ENCODE assay signal across 18 cellular contexts in the genomic region with DNA sequence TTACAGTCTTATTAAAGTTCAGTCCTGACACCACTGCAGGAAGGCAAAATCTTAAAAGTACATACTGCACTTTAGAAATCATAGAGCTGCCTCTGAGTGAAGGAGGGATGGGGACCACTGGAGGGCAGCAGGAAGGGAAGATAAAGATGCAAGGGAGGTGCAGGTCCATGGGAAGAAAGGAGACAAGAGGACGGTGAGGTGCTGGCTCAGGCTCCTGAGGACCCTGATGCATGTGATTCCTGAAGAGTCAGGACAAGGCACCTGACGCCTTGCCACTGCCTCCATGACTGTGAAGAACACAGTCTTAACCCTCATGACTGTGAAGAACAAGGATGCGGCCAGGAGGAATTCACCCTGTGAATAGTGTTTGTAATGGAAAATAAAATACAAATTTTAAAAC.
"Had no signal": no experiment of that assay in that cellular context is flagged by ENCODE, and none has a peak within 500 bp of the region (broad histone marks: within the 10 kb centered on the region; RNA-seq: fewer than 3 reads in every experiment).

No MANE protein-coding gene starts in this region.

- H3K4me3 Mint-ChIP-seq: activated naive CD4-positive, alpha-beta T cell treated with anti-CD3 and anti-CD28 coated beads, Interleukin-2, amount 10 ng/mL, durations not matched to agents 7 days and 5 days; brain; effector memory CD8-positive, alpha-beta T cell; immature natural killer cell; naive B cell; T-cell; type B pancreatic cell had no signal

- H3K27ac Mint-ChIP-seq: activated naive CD4-positive, alpha-beta T cell treated with anti-CD3 and anti-CD28 coated beads, Interleukin-2, amount 10 ng/mL, durations not matched to agents 7 days and 5 days; activated T-helper 2 cell treated with anti-CD3 and anti-CD28 coated beads, Interferon-gamma antibody, Interleukin-2, Interleukin-4, amounts not matched to agents 10 μg/mL and 5 μg/mL and 100 μg/mL, durations not matched to agents 14 hours and 24 hours and 36 hours; immature natural killer cell; progenitor cell of endocrine pancreas; type B pancreatic cell had no signal

- H3K27ac ChIP-seq: lower lobe of right lung, suprapubic skin had no signal

- H3K27me3 Mint-ChIP-seq: brain had no signal

- H3K4me1 Mint-ChIP-seq: immature natural killer cell, naive B cell had no signal

- H3K4me3 ChIP-seq: lower lobe of right lung, sigmoid colon, suprapubic skin had no signal

- H3K36me3 Mint-ChIP-seq: activated naive CD4-positive, alpha-beta T cell treated with anti-CD3 and anti-CD28 coated beads, Interleukin-2, amount 10 ng/mL, durations not matched to agents 7 days and 5 days; brain; immature natural killer cell; T-cell; type B pancreatic cell had no signal

- DNase-seq: activated CD4-positive, alpha-beta T cell treated with anti-CD3 and anti-CD28 coated beads, Interleukin-2, amount 50 U/mL, for 1 hour; activated naive CD4-positive, alpha-beta T cell treated with anti-CD3 and anti-CD28 coated beads, Interleukin-2, amount 10 ng/mL, durations not matched to agents 7 days and 5 days; activated T-cell treated with anti-CD3 and anti-CD28 coated beads for 4 hours; effector memory CD8-positive, alpha-beta T cell; hypothalamus; immature natural killer cell; left cardiac atrium; lower lobe of right lung; midbrain; naive B cell; sigmoid colon; stimulated activated naive CD4-positive, alpha-beta T cell treated with Interleukin-2 at 50 U/mL for 16 hours; T-cell had no signal

- ATAC-seq: effector memory CD8-positive, alpha-beta T cell; lower lobe of right lung had no signal

- H3K9me3 Mint-ChIP-seq: activated naive CD4-positive, alpha-beta T cell treated with anti-CD3 and anti-CD28 coated beads, Interleukin-2, amount 10 ng/mL, durations not matched to agents 7 days and 5 days; activated T-helper 2 cell treated with anti-CD3 and anti-CD28 coated beads, Interferon-gamma antibody, Interleukin-2, Interleukin-4, amounts not matched to agents 10 μg/mL and 5 μg/mL and 100 μg/mL, durations not matched to agents 14 hours and 24 hours and 36 hours; effector memory CD8-positive, alpha-beta T cell had no signal
